19 cellular contexts compared by ENCODE assay signal in genomic region chr9:136603216-136603615, GRCh38.
"Had no signal": no experiment of that assay in that cellular context is flagged by ENCODE, and none has a peak within 500 bp of the region (broad histone marks: within the 10 kb centered on the region; RNA-seq: fewer than 3 reads in every experiment).

No MANE protein-coding gene starts in this region.

- H3K36me3 Mint-ChIP-seq: activated naive CD8-positive, alpha-beta T cell treated with anti-CD3 and anti-CD28 coated beads for 36 hours; type B pancreatic cell had no signal

- H3K4me3 ChIP-seq: gastroesophageal sphincter, hepatocyte, pancreas had no signal

- ATAC-seq: activated T-cell treated with anti-CD3 and anti-CD28 coated beads, Interleukin-2, amount 50 U/mL, for 72 hours; pancreas had no signal

- H3K27ac ChIP-seq: brain microvascular endothelial cell, epithelial cell of prostate, hepatocyte, pancreas had no signal

- DNase-seq: activated CD4-positive, alpha-beta T cell treated with anti-CD3 and anti-CD28 coated beads, Interleukin-2, amount 10 ng/mL, durations not matched to agents 7 days and 5 days; activated CD8-positive, alpha-beta memory T cell treated with anti-CD3 and anti-CD28 coated beads, Interleukin-2, amount 50 U/mL, for 48 hours; activated naive CD8-positive, alpha-beta T cell treated with anti-CD3 and anti-CD28 coated beads for 36 hours; activated T-cell treated with anti-CD3 and anti-CD28 coated beads, Interleukin-2, amount 50 U/mL, for 72 hours; amygdala; brain microvascular endothelial cell; cerebellar nuclear complex; retina; stimulated activated CD4-positive, alpha-beta T cell treated with anti-CD3 and anti-CD28 coated beads, Interleukin-4, amount 100 ng/mL, for 4 hours; stimulated activated CD8-positive, alpha-beta memory T cell treated with anti-CD3 and anti-CD28 coated beads, Interleukin-4, amount 100 ng/mL, for 48 hours; stimulated activated naive CD4-positive, alpha-beta T cell treated with Interleukin-2 at 50 U/mL for 16 hours; substantia nigra had no signal

- H3K27me3 Mint-ChIP-seq: type B pancreatic cell had no signal

- H3K4me1 Mint-ChIP-seq: activated CD4-positive, alpha-beta T cell treated with anti-CD3 and anti-CD28 coated beads, Interleukin-2, amount 10 ng/mL, durations not matched to agents 7 days and 5 days; activated naive CD8-positive, alpha-beta T cell treated with anti-CD3 and anti-CD28 coated beads for 36 hours had no signal

- H3K27ac Mint-ChIP-seq: activated CD4-positive, alpha-beta T cell treated with anti-CD3 and anti-CD28 coated beads, Interleukin-2, amount 10 ng/mL, durations not matched to agents 7 days and 5 days; activated naive CD8-positive, alpha-beta T cell treated with anti-CD3 and anti-CD28 coated beads for 36 hours; activated T-cell treated with anti-CD3 and anti-CD28 coated beads, Interleukin-2, amount 50 U/mL, for 72 hours; dendritic cell treated with granulocyte-macrophage colony-stimulating factor and Interleukin-4, amounts not matched to agents 40 ng/mL and 50 ng/mL, for 4 days; type B pancreatic cell had no signal

- H3K9me3 Mint-ChIP-seq: activated CD4-positive, alpha-beta T cell treated with anti-CD3 and anti-CD28 coated beads, Interleukin-2, amount 10 ng/mL, durations not matched to agents 7 days and 5 days; activated naive CD8-positive, alpha-beta T cell treated with anti-CD3 and anti-CD28 coated beads for 36 hours; neural crest cell; type B pancreatic cell had no signal

- H3K4me1 ChIP-seq: pancreas had no signal

- H3K36me3 ChIP-seq: brain microvascular endothelial cell, gastroesophageal sphincter, pancreas had no signal

- H3K27me3 ChIP-seq: brain microvascular endothelial cell, hepatocyte, pancreas had no signal

- H3K4me3 Mint-ChIP-seq: activated CD4-positive, alpha-beta T cell treated with anti-CD3 and anti-CD28 coated beads, Interleukin-2, amount 10 ng/mL, durations not matched to agents 7 days and 5 days; activated naive CD8-positive, alpha-beta T cell treated with anti-CD3 and anti-CD28 coated beads for 36 hours; activated T-cell treated with anti-CD3 and anti-CD28 coated beads, Interleukin-2, amount 50 U/mL, for 72 hours; dendritic cell treated with granulocyte-macrophage colony-stimulating factor and Interleukin-4, amounts not matched to agents 40 ng/mL and 50 ng/mL, for 4 days; neural crest cell; type B pancreatic cell had no signal

- H3K9me3 ChIP-seq: gastroesophageal sphincter, pancreas had no signal
